ENCODE assay signal across 14 cellular contexts in genomic region chr9:37602817-37603216, GRCh38. TPM values are rescaled to one million over a fixed set of nuclear protein-coding genes. Genes with fewer than 3 reads are reported as not detected.
DNase-seq lines count a peak whose midpoint lies in the region; ATAC-seq and TF ChIP-seq lines count a peak whose summit lies in the region.
"Had no signal": no experiment of that assay in that cellular context is flagged by ENCODE, and none has a peak within 500 bp of the region (broad histone marks: within the 10 kb centered on the region; RNA-seq: fewer than 3 reads in every experiment).

No MANE protein-coding gene starts in this region.

- TF ChIP-seq CTCF in adrenal gland (IDR thresholded peaks at IDR 0.05) (no peak), upper lobe of left lung (IDR thresholded peaks at IDR 0.05) (no peak)

- no peak overlapping the region for H3K27ac ChIP-seq in adrenal gland
- no peak overlapping the region for H3K27ac ChIP-seq in upper lobe of left lung
- H3K27ac ChIP-seq: sigmoid colon had no signal

- H3K36me3 ChIP-seq in adrenal gland (replicated peaks in 1 of 2), result no peaks in the 10 kb centered on the region
- no peaks in the 10 kb centered on the region for H3K36me3 ChIP-seq in upper lobe of left lung
- H3K36me3 ChIP-seq: esophagus squamous epithelium, sigmoid colon had no signal

- no peaks in the 10 kb centered on the region for H3K27me3 ChIP-seq in adrenal gland
- H3K27me3 ChIP-seq in upper lobe of left lung, result no peaks in the 10 kb centered on the region
- H3K27me3 ChIP-seq: sigmoid colon had no signal

- H3K9me3 ChIP-seq in adrenal gland (replicated peaks in 1 of 3) (no peaks in the 10 kb centered on the region), upper lobe of left lung (no peaks in the 10 kb centered on the region)
- H3K9me3 ChIP-seq: esophagus squamous epithelium, sigmoid colon had no signal

- 45 to 55% (median 48%) methylated on average over 4 to 5 of the region's 5 CpGs for WGBS in adrenal gland, 4 donors
- 50 to 62% methylated on average over 5 of the region's 5 CpGs for WGBS in upper lobe of left lung, 2 donors

- peak; percentile 28 for DNase-seq in DMS 273 (lab: John Stamatoyannopoulos, UW; ENCODE audit: unreplicated experiment)
- no peak for DNase-seq in DMS 273 treated with DMSO at 0.1 percent for 48 hours (lab: John Stamatoyannopoulos, UW)
- peak in 5 of 7 donors; percentile 17 to 53 (median 29) for DNase-seq in adrenal gland
- peak; percentile 81 to 92 for DNase-seq in left colon
- DNase-seq in upper lobe of left lung, result peak in 1 of 2 donors; percentile 47
- DNase-seq in stimulated activated CD4-positive, alpha-beta T cell treated with anti-CD3 and anti-CD28 coated beads, Interleukin-12 subunit alpha, Interleukin-12 subunit beta, amount 100 ng/mL, for 4 hours, result no peak
- DNase-seq in EL, result no peak
- DNase-seq: 8988T; activated naive CD4-positive, alpha-beta T cell treated with anti-CD3 and anti-CD28 coated beads, Interleukin-2, amount 10 ng/mL, durations not matched to agents 7 days and 5 days; cerebellar nuclear complex; esophagus squamous epithelium; NCI-H524 treated with DMSO at 0.1 percent for 48 hours; sigmoid colon had no signal

- ATAC-seq in left colon, result peak; percentile 100
- ATAC-seq in upper lobe of left lung (ENCODE audit: low FRiP score in 2 of 2), result peak; percentile 60 to 68
- ATAC-seq in HG03280 (IDR thresholded peaks at IDR 0.05; ENCODE audit: unreplicated experiment), result no peak

- TF ChIP-seq POLR2A in adrenal gland (IDR thresholded peaks at IDR 0.05) (no peak), upper lobe of left lung (IDR thresholded peaks at IDR 0.05) (no peak)

- H3K4me1 ChIP-seq in adrenal gland (replicated peaks in 1 of 2) (no peaks in the 10 kb centered on the region), upper lobe of left lung (peaks cover 0 to 4% (median 0%) of the 10 kb centered on the region in 4 donors)
- H3K4me1 ChIP-seq: sigmoid colon had no signal

- intact Hi-C loops in adrenal gland (cut with DNase I), result loop anchor here in 1 of 2 donors (10.0 kb wide), 1 partner anchor 132 kb away; no protein-coding TSS in a partner anchor
- intact Hi-C loops in left colon (cut with DNase I, micrococcal nuclease), result no loop called here

- TF ChIP-seq EP300 in upper lobe of left lung (IDR thresholded peaks at IDR 0.05), result no peak

- H3K4me3 ChIP-seq in adrenal gland (no peak overlapping the region), upper lobe of left lung (no peak overlapping the region)
- H3K4me3 ChIP-seq: sigmoid colon had no signal

RNA-seq across cellular contexts. Expression of gene TOMM5, which starts 10.4 kb away (rescaled TPM):
- 100 to 1,000 TPM in 1 of 8 donors, 10 to 100 TPM in 7; 41.0 to 135 (median 74.9) TPM for total RNA-seq in adrenal gland
- polyA plus RNA-seq in adrenal gland, result 100 to 1,000 TPM in 2 of 3 donors, 10 to 100 TPM in 1; 86.3 to 250 (median 105) TPM
- 10 to 100 TPM; 49.1 to 58.5 TPM for total RNA-seq in left colon
- total RNA-seq in upper lobe of left lung, result 10 to 100 TPM; 35.4 to 83.5 (median 54.2) TPM

RNA-seq across cellular contexts. Expression of gene FBXO10, which starts 26.6 kb away (rescaled TPM):
- 10 to 100 TPM in 7 of 8 donors, 1 to 10 TPM in 1; 7.6 to 81.7 (median 12.3) TPM for total RNA-seq in adrenal gland
- polyA plus RNA-seq in adrenal gland, result 10 to 100 TPM in 1 of 3 donors, 1 to 10 TPM in 2; 7.2 to 31.9 (median 7.4) TPM
- total RNA-seq in left colon, result 1 to 10 TPM; 4.0 to 4.4 TPM
- total RNA-seq in upper lobe of left lung, result 10 to 100 TPM in 2 of 6 donors, 1 to 10 TPM in 4; 7.9 to 13.4 (median 8.7) TPM

RNA-seq across cellular contexts. Expression of gene FRMPD1, which starts 47.9 kb away (rescaled TPM):
- total RNA-seq in adrenal gland, result under 1 TPM in 4 of 8 donors, not detected in 4; 0.07 to 0.46 (median 0.26) TPM
- polyA plus RNA-seq in adrenal gland, result under 1 TPM; 0.10 to 0.20 (median 0.16) TPM
- total RNA-seq in left colon, result under 1 TPM in 1 of 2 donors, not detected in 1; 0.06 TPM
- under 1 TPM in 5 of 6 donors, not detected in 1; under 0.01 to 0.39 (median 0.17) TPM for total RNA-seq in upper lobe of left lung

Comparison
In these comparisons a context has a peak if more than half of its experiments do, and no peak if none do; other contexts are left out.
1. DNase-seq: peak in DMS 273 (single experiment), adrenal gland (5 of 7) and left colon (2 of 2); none in DMS 273 treated with DMSO at 0.1 percent for 48 hours (single experiment), stimulated activated CD4-positive, alpha-beta T cell treated with anti-CD3 and anti-CD28 coated beads, Interleukin-12 subunit alpha, Interleukin-12 subunit beta, amount 100 ng/mL, for 4 hours (single experiment) and EL (single experiment).